25 cellular contexts compared by ENCODE assay signal in the genomic region with DNA sequence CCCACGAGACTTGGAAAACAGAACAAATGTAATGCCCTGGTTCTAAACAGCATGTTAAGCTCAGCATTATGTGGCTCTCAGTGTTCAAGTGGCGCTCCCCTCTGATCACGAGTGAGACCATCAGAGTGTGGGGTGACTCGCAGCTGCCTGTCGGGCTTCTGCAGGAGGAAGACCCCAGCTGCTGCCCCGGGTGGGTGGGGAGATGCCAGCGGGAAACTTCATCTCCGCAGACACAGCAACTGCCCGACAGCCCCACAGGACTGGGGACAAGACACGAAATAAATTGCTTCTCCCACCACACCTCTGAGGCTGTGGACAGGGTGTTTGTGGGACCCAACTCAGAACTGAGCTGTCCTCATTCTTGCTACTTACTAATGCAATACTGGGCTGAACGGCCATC.
"Had no signal": no experiment of that assay in that cellular context is flagged by ENCODE, and none has a peak within 500 bp of the region (broad histone marks: within the 10 kb centered on the region; RNA-seq: fewer than 3 reads in every experiment).

No MANE protein-coding gene starts in this region.

- H3K27ac ChIP-seq: colonic mucosa, epithelial cell of prostate, esophagus squamous epithelium, gastrocnemius medialis, heart right ventricle, left lung, lower lobe of right lung had no signal

- H3K4me1 ChIP-seq: colonic mucosa, esophagus squamous epithelium, gastrocnemius medialis, heart right ventricle, left lung, lower lobe of right lung had no signal

- H3K36me3 ChIP-seq: colonic mucosa, esophagus squamous epithelium, gastrocnemius medialis, heart right ventricle, left lung, lower lobe of right lung had no signal

- H3K9me3 ChIP-seq: colonic mucosa, esophagus squamous epithelium, gastrocnemius medialis, heart right ventricle, left lung, lower lobe of right lung had no signal

- FAIRE-seq: endometrium, islet of Langerhans, keratinocyte had no signal

- DNase-seq: colonic mucosa; cortex of kidney; effector CD8-positive, alpha-beta T cell; effector memory CD8-positive, alpha-beta T cell; endodermal cell; erythroblast; esophagus squamous epithelium; foreskin fibroblast; foreskin melanocyte; gastrocnemius medialis; glutamatergic neuron; head of caudate nucleus; heart right ventricle; hippocampal formation; left cardiac atrium; left lung; left ventricle myocardium superior; lower lobe of right lung; mesenchymal stem cell; midbrain had no signal

- H3K4me3 ChIP-seq: colonic mucosa, esophagus squamous epithelium, gastrocnemius medialis, heart right ventricle, left lung, lower lobe of right lung had no signal

- ATAC-seq: effector memory CD8-positive, alpha-beta T cell; esophagus mucosa; gastrocnemius medialis; heart right ventricle; left cardiac atrium; left lung; left ventricle myocardium superior; lower lobe of right lung had no signal

- H3K27me3 ChIP-seq: colonic mucosa, esophagus squamous epithelium, gastrocnemius medialis, heart right ventricle, left lung had no signal
